In genomic region chr5:173473293-173473692, GRCh38 we compare ENCODE assay signal across 14 cellular contexts.
DNase-seq lines count a peak whose midpoint lies in the region; ATAC-seq and TF ChIP-seq lines count a peak whose summit lies in the region.
"Had no signal": no experiment of that assay in that cellular context is flagged by ENCODE, and none has a peak within 500 bp of the region (broad histone marks: within the 10 kb centered on the region; RNA-seq: fewer than 3 reads in every experiment).

No MANE protein-coding gene starts in this region.

- CTCF ChIA-PET in A673 (lab: Charles Lee), result no interaction called here

- no peak for TF ChIP-seq POLR2A in body of pancreas (IDR thresholded peaks at IDR 0.05)

- TF ChIP-seq CTCF in body of pancreas (IDR thresholded peaks at IDR 0.05) (no peak), A673 (conservative IDR thresholded peaks at IDR 0.05; ENCODE audit: low read depth, low read length) (no peak)

- peak; percentile 34 for DNase-seq in ELR (ENCODE audit: low read depth)
- DNase-seq in body of pancreas, result peak in 1 of 4 donors; percentile 38
- peak; percentile 40 for DNase-seq in iris pigment epithelial cell (ENCODE audit: low read depth)
- DNase-seq in A673 (ENCODE audit: low spot score), result no peak
- no peak for DNase-seq in OCI-M2 (lab: John Stamatoyannopoulos, UW; ENCODE audit: unreplicated experiment)
- DNase-seq in NCI-H1417 (lab: John Stamatoyannopoulos, UW), result no peak
- DNase-seq: naive B cell, NCI-H1092, NCI-H226, T1000 had no signal

- no TSS peak for BruUV-seq in A673 (replicated peaks; lab: Mats Ljungman, UMichigan)

- H3K36me3 ChIP-seq in body of pancreas (replicated peaks in 1 of 2; ENCODE audit: insufficient read depth in 1 of 2, low read depth in 2 of 2) (no peaks in the 10 kb centered on the region), A673 (ENCODE audit: insufficient read depth, low read length, poor library complexity, severe bottlenecking) (no peaks in the 10 kb centered on the region)

- no peak for ATAC-seq in body of pancreas
- no peak for ATAC-seq in GM18861 (IDR thresholded peaks at IDR 0.05; ENCODE audit: unreplicated experiment)
- ATAC-seq: activated T-helper 17 cell treated with anti-CD3 and anti-CD28 coated beads, Interleukin-2, amount 50 U/mL, for 72 hours had no signal

- no peak overlapping the region for H3K4me3 ChIP-seq in body of pancreas
- H3K4me3 ChIP-seq in skin epidermis, result no peak overlapping the region
- H3K4me3 ChIP-seq in A673 (ENCODE audit: low read depth, low read length, poor library complexity, severe bottlenecking), result no peak overlapping the region
- H3K4me3 ChIP-seq: PC-9 had no signal

- POLR2A ChIA-PET in A673 (lab: Charles Lee; ENCODE audit: low non-redundant PET), result no interaction called here

- H3K27me3 ChIP-seq in body of pancreas (no peaks in the 10 kb centered on the region), A673 (replicated peaks; ENCODE audit: insufficient read depth, low read depth, low read length, poor library complexity) (no peaks in the 10 kb centered on the region)

- H3K9me3 ChIP-seq in body of pancreas (no peaks in the 10 kb centered on the region), A673 (ENCODE audit: low read depth, low read length, poor library complexity, severe bottlenecking) (no peaks in the 10 kb centered on the region)

- peaks cover 29% of the 10 kb centered on the region for H3K4me1 ChIP-seq in body of pancreas
- no peaks in the 10 kb centered on the region for H3K4me1 ChIP-seq in A673 (ENCODE audit: insufficient read depth, low read length, poor library complexity, severe bottlenecking)

- 65 to 69% methylated on average over 6 of the region's 6 CpGs for WGBS in body of pancreas, 2 donors

- intact Hi-C loops in body of pancreas (cut with DNase I), result no loop called here
- intact Hi-C loops in A673 (cut with micrococcal nuclease; ENCODE audit: unreplicated experiment), result no loop called here

- H3K27ac ChIP-seq in body of pancreas (peak overlapping the region; percentile 77 to 89 (median 84)), skin epidermis (peak overlapping the region in 13 of 21 experiments; percentile 6 to 89 (median 40)), A673 (ENCODE audit: low read depth, low read length, poor library complexity, severe bottlenecking) (no peak overlapping the region)

Comparison
In these comparisons a context has a peak if more than half of its experiments do, and no peak if none do; other contexts are left out.
1. DNase-seq: peak in ELR (single experiment) and iris pigment epithelial cell (single experiment); none in A673 (single experiment), OCI-M2 (single experiment) and NCI-H1417 (0 of 3).